ENCODE assay signal across 14 cellular contexts in the genomic region with DNA sequence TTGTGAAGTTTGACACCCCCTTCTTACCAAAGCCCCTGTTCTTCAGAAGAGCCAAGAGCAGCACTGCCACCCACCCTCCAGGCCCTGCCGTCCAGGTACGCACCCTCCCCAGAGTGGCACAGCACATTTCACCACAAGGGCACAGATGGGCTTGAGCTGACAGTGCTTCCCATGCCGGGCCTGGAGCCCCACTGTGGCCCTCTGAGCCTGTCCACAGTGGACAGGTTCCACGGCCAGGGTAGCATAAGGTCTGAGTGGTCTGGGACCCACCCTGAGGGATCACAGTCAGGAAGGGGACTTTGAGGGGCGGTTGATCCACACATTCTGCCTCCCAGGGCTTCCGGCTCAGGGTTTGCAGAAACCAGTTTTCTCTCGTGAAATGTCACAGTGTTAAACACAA.
"Had no signal": no experiment of that assay in that cellular context is flagged by ENCODE, and none has a peak within 500 bp of the region (broad histone marks: within the 10 kb centered on the region; RNA-seq: fewer than 3 reads in every experiment).

No MANE protein-coding gene starts in this region.

- H3K9me3 ChIP-seq: esophagus squamous epithelium, neutrophil, sigmoid colon, suprapubic skin, thyroid gland, upper lobe of left lung, uterus had no signal

- H3K27ac ChIP-seq: esophagus squamous epithelium, neutrophil, sigmoid colon, skin epidermis, suprapubic skin, thyroid gland, upper lobe of left lung, uterus had no signal

- H3K4me1 ChIP-seq: esophagus squamous epithelium, sigmoid colon, suprapubic skin, thyroid gland, uterus had no signal

- H3K36me3 ChIP-seq: uterus had no signal

- H3K27me3 Mint-ChIP-seq: effector memory CD8-positive, alpha-beta T cell; naive thymus-derived CD4-positive, alpha-beta T cell had no signal

- ATAC-seq: effector memory CD8-positive, alpha-beta T cell; naive thymus-derived CD4-positive, alpha-beta T cell had no signal

- H3K9me3 Mint-ChIP-seq: effector memory CD8-positive, alpha-beta T cell; naive thymus-derived CD4-positive, alpha-beta T cell had no signal

- DNase-seq: effector memory CD8-positive, alpha-beta T cell; esophagus squamous epithelium; foreskin fibroblast; mammary epithelial cell; naive thymus-derived CD4-positive, alpha-beta T cell; sigmoid colon; stimulated activated CD4-positive, alpha-beta T cell treated with anti-CD3 and anti-CD28 coated beads, Interleukin-12 subunit alpha, Interleukin-12 subunit beta, amount 100 ng/mL, for 4 hours; stimulated activated naive CD4-positive, alpha-beta T cell treated with Interleukin-2 at 50 U/mL for 16 hours; thyroid gland; uterus had no signal

- H3K27ac Mint-ChIP-seq: effector memory CD8-positive, alpha-beta T cell had no signal

- H3K4me3 ChIP-seq: esophagus squamous epithelium, sigmoid colon, skin epidermis, suprapubic skin, thyroid gland, upper lobe of left lung, uterus had no signal

- H3K4me3 Mint-ChIP-seq: effector memory CD8-positive, alpha-beta T cell; naive thymus-derived CD4-positive, alpha-beta T cell had no signal
